In the genomic region with DNA sequence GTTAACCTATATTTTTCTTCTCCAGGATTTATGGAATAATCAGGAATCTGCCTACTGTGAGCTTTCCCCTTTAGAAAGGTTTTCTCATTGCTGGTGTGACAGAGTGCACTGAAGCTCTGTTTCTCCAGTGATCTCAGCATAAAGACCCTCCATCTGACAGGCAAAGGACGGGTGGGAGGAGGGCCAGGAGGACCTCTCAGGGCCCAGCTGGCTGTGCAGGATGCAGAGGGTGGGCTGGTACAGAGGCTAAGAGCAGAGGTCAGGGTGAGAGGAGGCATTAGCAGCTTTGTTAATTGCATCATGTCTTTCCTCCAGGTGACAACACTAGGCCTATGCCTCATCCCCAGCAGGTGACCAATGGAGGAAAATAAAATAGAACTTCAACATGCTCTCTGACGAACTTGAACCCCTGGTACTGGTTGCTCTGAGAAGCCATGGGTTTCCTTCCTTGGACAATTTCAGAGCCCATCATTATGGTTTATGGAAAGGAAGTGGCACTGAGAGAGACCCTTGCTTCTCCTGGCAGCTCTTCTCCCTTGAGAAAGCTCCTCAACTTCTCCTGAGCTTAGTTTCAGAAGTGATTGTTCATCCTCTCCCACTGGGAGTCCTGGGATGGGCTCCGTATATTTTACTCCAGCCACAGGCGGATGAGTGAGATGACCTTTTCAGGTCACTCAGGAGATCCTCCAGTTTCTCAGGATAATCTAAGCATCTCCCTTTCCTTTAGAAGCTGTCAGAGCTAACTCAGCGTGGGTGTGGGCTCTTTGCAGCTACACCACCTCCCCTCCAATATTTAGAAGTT, we compare ENCODE assay signal across 1 cellular context.
TF ChIP-seq lines count a peak whose summit lies in the region.

No MANE protein-coding gene starts in this region.

TF ChIP-seq in GM12878, 131 proteins besides CTCF, POLR2A, EP300 and RAD21:
- TF ChIP-seq SREBF2 (IDR thresholded peaks at IDR 0.05; ENCODE audit: low read length) (no peak), RB1 (IDR thresholded peaks at IDR 0.05; ENCODE audit: borderline replicate concordance) (no peak), HCFC1 (IDR thresholded peaks at IDR 0.05; ENCODE audit: low read length) (no peak), FOXK2 (IDR thresholded peaks at IDR 0.05) (no peak), HDAC6 (IDR thresholded peaks at IDR 0.05; ENCODE audit: unreplicated experiment) (no peak), NR2C2 (IDR thresholded peaks at IDR 0.05; ENCODE audit: borderline replicate concordance, control insufficient read depth, insufficient read length, low read depth) (no peak)
TF ChIP-seq in GM12878: peak in this region for 0.
